ENCODE assay signal across 15 cellular contexts in genomic region chr3:11391172-11391879, GRCh38.
DNase-seq lines count a peak whose midpoint lies in the region; ATAC-seq, FAIRE-seq and TF ChIP-seq lines count a peak whose summit lies in the region.
"Had no signal": no experiment of that assay in that cellular context is flagged by ENCODE, and none has a peak within 500 bp of the region (broad histone marks: within the 10 kb centered on the region; RNA-seq: fewer than 3 reads in every experiment).

No MANE protein-coding gene starts in this region.

- peaks cover 13% of the 10 kb centered on the region for H3K4me1 ChIP-seq in DOHH2 (ENCODE audit: control insufficient read depth, low read length)
- peaks cover 7% of the 10 kb centered on the region for H3K4me1 ChIP-seq in right cardiac atrium (ENCODE audit: control insufficient read depth, insufficient read depth, low read length)
- peaks cover 0 to 18% (median 5%) of the 10 kb centered on the region in 3 donors for H3K4me1 ChIP-seq in pancreas

- WGBS in right cardiac atrium = 58% methylated on average over 6 of the region's 6 CpGs
- WGBS in pancreas, 2 donors = 75 to 79% methylated on average over 6 of the region's 6 CpGs

- H3K4me3 ChIP-seq in DOHH2 (ENCODE audit: low read length) (no peak overlapping the region), right cardiac atrium (ENCODE audit: low read length) (no peak overlapping the region), pancreas (no peak overlapping the region)

- H3K36me3 ChIP-seq in DOHH2 (ENCODE audit: control insufficient read depth, low read length) = no peaks in the 10 kb centered on the region
- no peaks in the 10 kb centered on the region for H3K36me3 ChIP-seq in pancreas
- H3K36me3 ChIP-seq: Peyer's patch had no signal

- DNase-seq in RWPE1 (ENCODE audit: low spot score) (no peak), right cardiac atrium (no peak), pancreas (no peak), Kasumi-1 (lab: John Stamatoyannopoulos, UW) (no peak), D721Med (ENCODE audit: insufficient read length, low spot score) (no peak), SK-N-DZ (ENCODE audit: low spot score) (no peak)
- DNase-seq: foreskin fibroblast; NCI-H345; nucleus accumbens; Peyer's patch; stimulated activated CD4-positive, alpha-beta T cell treated with anti-CD3 and anti-CD28 coated beads, Interleukin-2, amount 100 ng/mL, for 24 hours; stimulated activated naive CD4-positive, alpha-beta T cell had no signal

- H3K27ac ChIP-seq in DOHH2 (ENCODE audit: low read depth, low read length) (no peak overlapping the region), RWPE1 (peak overlapping the region; percentile 44), right cardiac atrium (ENCODE audit: low read length) (no peak overlapping the region), pancreas (no peak overlapping the region)

- POLR2A ChIA-PET in RWPE1 (lab: Yijun Ruan, JAX; ENCODE audit: low non-redundant PET) = no interaction called here

- peak; percentile 9 to 53 for ATAC-seq in right cardiac atrium
- ATAC-seq in pancreas = peak in 3 of 4 donors; percentile 22 to 40 (median 31)
- no peak for ATAC-seq in GM21528 (IDR thresholded peaks at IDR 0.05; ENCODE audit: low FRiP score, unreplicated experiment)
- ATAC-seq: activated naive CD4-positive, alpha-beta T cell treated with anti-CD3 and anti-CD28 coated beads, Interleukin-2, amount 50 U/mL, for 72 hours had no signal

- peak overlapping the region; percentile 15; the same call in 1 of the 2 replicates for H3K4me2 ChIP-seq in DOHH2 (ENCODE audit: low read length)

- no peaks in the 10 kb centered on the region for H3F3A ChIP-seq in DOHH2 (ENCODE audit: control insufficient read depth, insufficient read depth)

- H3K27me3 ChIP-seq in DOHH2 (ENCODE audit: control insufficient read depth, low read length) = no peaks in the 10 kb centered on the region
- H3K27me3 ChIP-seq in right cardiac atrium (ENCODE audit: control insufficient read depth, insufficient read depth) = no peaks in the 10 kb centered on the region
- no peaks in the 10 kb centered on the region for H3K27me3 ChIP-seq in pancreas
- H3K27me3 ChIP-seq: Peyer's patch had no signal

- intact Hi-C loops in right cardiac atrium (cut with DNase I) (no loop called here), pancreas (cut with DNase I) (no loop called here)

- FAIRE-seq in pancreas (lab: Jason Lieb, UNC) (no peak), D721Med (lab: Jason Lieb, UNC) (no peak)

- TF ChIP-seq CTCF in DOHH2 (IDR thresholded peaks at IDR 0.05; ENCODE audit: low read depth, low read length, poor library complexity, severe bottlenecking) (no peak), RWPE1 (conservative IDR thresholded peaks at IDR 0.05; ENCODE audit: low read depth) (no peak), pancreas (IDR thresholded peaks at IDR 0.05) (no peak), D721Med (IDR thresholded peaks at IDR 0.05; ENCODE audit: insufficient read depth, missing control alignments) (no peak)

- no peaks in the 10 kb centered on the region for H3K9me2 ChIP-seq in DOHH2 (replicated peaks; ENCODE audit: control insufficient read depth, low read length)

- H3K9me3 ChIP-seq in DOHH2 (ENCODE audit: control insufficient read depth, insufficient read depth, low read length) (no peaks in the 10 kb centered on the region), right cardiac atrium (ENCODE audit: control insufficient read depth, low read length) (no peaks in the 10 kb centered on the region), pancreas (no peaks in the 10 kb centered on the region)
- H3K9me3 ChIP-seq: Peyer's patch had no signal

- H4K20me1 ChIP-seq in DOHH2 (ENCODE audit: control insufficient read depth, insufficient read depth, low read depth, low read length) = no peaks in the 10 kb centered on the region

- CTCF ChIA-PET in RWPE1 (lab: Yijun Ruan, JAX) = interaction anchor here (0.6 kb wide), 1 partner anchor 114 kb away, joined by 3 read pairs; no protein-coding TSS in a partner anchor

- H3K79me2 ChIP-seq in DOHH2 (ENCODE audit: control insufficient read depth, low read length) = no peaks in the 10 kb centered on the region
